In genomic region chr9:37542895-37543294, GRCh38 we compare ENCODE assay signal across 25 cellular contexts. TPM values are rescaled to one million over a fixed set of nuclear protein-coding genes. Genes with fewer than 3 reads are reported as not detected.
A peak's percentile ranks its signal among the peaks of the same experiment; 100 is the strongest.
DNase-seq lines count a peak whose midpoint lies in the region; ATAC-seq and TF ChIP-seq lines count a peak whose summit lies in the region.
"Had no signal": no experiment of that assay in that cellular context is flagged by ENCODE, and none has a peak within 500 bp of the region (broad histone marks: within the 10 kb centered on the region; RNA-seq: fewer than 3 reads in every experiment).

No MANE protein-coding gene starts in this region.

- H3K4me1 ChIP-seq in breast epithelium (no peaks in the 10 kb centered on the region), upper lobe of right lung (no peaks in the 10 kb centered on the region), Caco-2 (no peaks in the 10 kb centered on the region)

- DNase-seq in MCF 10A (ENCODE audit: unreplicated experiment): peak; percentile 39
- DNase-seq in breast epithelium (ENCODE audit: low spot score in 2 of 2): no peak
- DNase-seq in T-helper 17 cell: no peak
- DNase-seq in upper lobe of right lung: peak; percentile 19
- DNase-seq in effector CD4-positive, alpha-beta T cell: no peak
- DNase-seq in Caco-2: no peak
- DNase-seq: activated CD8-positive, alpha-beta memory T cell treated with anti-CD3 and anti-CD28 coated beads, Interleukin-2, amount 50 U/mL, for 4 hours; activated naive CD8-positive, alpha-beta T cell treated with anti-CD3 and anti-CD28 coated beads, Interleukin-2, amount 10 ng/mL, durations not matched to agents 7 days and 5 days; cerebellar nuclear complex; DMS79 treated with DMSO at 0.1 percent for 48 hours; head of caudate nucleus; kidney glomerular epithelial cell; ovary; retina; SHP77; stimulated activated CD8-positive, alpha-beta memory T cell treated with anti-CD3 and anti-CD28 coated beads, Interleukin-4, amount 100 ng/mL, for 48 hours; trophoblast cell; WERI-Rb-1 had no signal

- H3K27me3 ChIP-seq in breast epithelium: no peaks in the 10 kb centered on the region
- no peaks in the 10 kb centered on the region for H3K27me3 ChIP-seq in upper lobe of right lung
- H3K27me3 ChIP-seq in Caco-2 (replicated peaks; ENCODE audit: control insufficient read depth, insufficient read depth, low read length): no peaks in the 10 kb centered on the region
- H3K27me3 ChIP-seq: BLaER1 treated with 17β-estradiol and CSF1 and Interleukin-3, amounts not matched to agents 10 nM and 100 nM; ovary had no signal

- TF ChIP-seq CTCF in MCF 10A (IDR thresholded peaks at IDR 0.05; ENCODE audit: unreplicated experiment) (no peak), breast epithelium (IDR thresholded peaks at IDR 0.05) (no peak), upper lobe of right lung (IDR thresholded peaks at IDR 0.05) (no peak), Caco-2 (IDR thresholded peaks at IDR 0.05; ENCODE audit: insufficient read depth in 1 of 2, low read depth in 1 of 2, low read length in 1 of 2, severe bottlenecking in 1 of 2, unreplicated experiment in 1 of 2) (no peak)

- H3K27ac Mint-ChIP-seq in MCF 10A (ENCODE audit: low read depth, unreplicated experiment): no peak overlapping the region
- H3K27ac Mint-ChIP-seq in T-helper 17 cell: peak overlapping the region; percentile 51
- no peak overlapping the region for H3K27ac Mint-ChIP-seq in Caco-2 (ENCODE audit: unreplicated experiment)
- H3K27ac Mint-ChIP-seq: activated naive CD8-positive, alpha-beta T cell treated with anti-CD3 and anti-CD28 coated beads, Interleukin-2, amount 10 ng/mL, durations not matched to agents 7 days and 5 days; activated T-helper 1 cell treated with anti-CD3 and anti-CD28 coated beads, Interleukin-12 subunit alpha, Interleukin-12 subunit beta, Interleukin-2, Interleukin-4 antibody, amounts not matched to agents 30 ng/mL and 10 ng/mL and 1 ng/mL, durations not matched to agents 14 hours and 24 hours and 36 hours had no signal

- intact Hi-C loops in MCF 10A (cut with micrococcal nuclease): no loop called here
- intact Hi-C loops in breast epithelium (cut with DNase I; ENCODE audit: low total_unique reads): loop anchor here (2.0 kb wide), 1 partner anchor 44 kb away; no protein-coding TSS in a partner anchor
- intact Hi-C loops in upper lobe of right lung (cut with DNase I): no loop called here
- intact Hi-C loops in Caco-2 (cut with micrococcal nuclease; ENCODE audit: unreplicated experiment): no loop called here

- H3K27ac ChIP-seq in breast epithelium (no peak overlapping the region), upper lobe of right lung (no peak overlapping the region)
- H3K27ac ChIP-seq: BLaER1 treated with 17β-estradiol and CSF1 and Interleukin-3, amounts not matched to agents 10 nM and 100 nM; ovary; skin epidermis; WERI-Rb-1 had no signal

- ATAC-seq in T-helper 17 cell (no peak), esophagus mucosa (peak; percentile 73), upper lobe of right lung (no peak), GM21381 (IDR thresholded peaks at IDR 0.05; ENCODE audit: unreplicated experiment) (no peak)
- ATAC-seq: HCT116 had no signal

- H3K9me3 ChIP-seq in breast epithelium (no peaks in the 10 kb centered on the region), T-helper 17 cell (ENCODE audit: control insufficient read depth, low read length, poor library complexity, severe bottlenecking) (no peaks in the 10 kb centered on the region), upper lobe of right lung (no peaks in the 10 kb centered on the region), Caco-2 (no peaks in the 10 kb centered on the region)
- H3K9me3 ChIP-seq: ovary had no signal

- H3K4me3 Mint-ChIP-seq in MCF 10A (ENCODE audit: unreplicated experiment) (no peak overlapping the region), T-helper 17 cell (no peak overlapping the region), Caco-2 (ENCODE audit: unreplicated experiment) (no peak overlapping the region)
- H3K4me3 Mint-ChIP-seq: activated naive CD8-positive, alpha-beta T cell treated with anti-CD3 and anti-CD28 coated beads, Interleukin-2, amount 10 ng/mL, durations not matched to agents 7 days and 5 days; activated T-helper 1 cell treated with anti-CD3 and anti-CD28 coated beads, Interleukin-12 subunit alpha, Interleukin-12 subunit beta, Interleukin-2, Interleukin-4 antibody, amounts not matched to agents 30 ng/mL and 10 ng/mL and 1 ng/mL, durations not matched to agents 14 hours and 24 hours and 36 hours had no signal

- H3K9me3 Mint-ChIP-seq in MCF 10A (ENCODE audit: unreplicated experiment) (no peaks in the 10 kb centered on the region), Caco-2 (ENCODE audit: unreplicated experiment) (no peaks in the 10 kb centered on the region)
- H3K9me3 Mint-ChIP-seq: activated naive CD8-positive, alpha-beta T cell treated with anti-CD3 and anti-CD28 coated beads, Interleukin-2, amount 10 ng/mL, durations not matched to agents 7 days and 5 days; activated T-helper 1 cell treated with anti-CD3 and anti-CD28 coated beads, Interleukin-12 subunit alpha, Interleukin-12 subunit beta, Interleukin-2, Interleukin-4 antibody, amounts not matched to agents 30 ng/mL and 10 ng/mL and 1 ng/mL, durations not matched to agents 14 hours and 24 hours and 36 hours had no signal

- H3K4me3 ChIP-seq in breast epithelium (no peak overlapping the region), upper lobe of right lung (no peak overlapping the region), Caco-2 (ENCODE audit: low read depth, low read length) (no peak overlapping the region)
- H3K4me3 ChIP-seq: BLaER1 treated with 17β-estradiol and CSF1 and Interleukin-3, amounts not matched to agents 10 nM and 100 nM; lung; ovary; skin epidermis had no signal

- H3K27me3 Mint-ChIP-seq in MCF 10A (ENCODE audit: insufficient read depth, unreplicated experiment) (no peaks in the 10 kb centered on the region), T-helper 17 cell (no peaks in the 10 kb centered on the region), Caco-2 (ENCODE audit: insufficient read depth, unreplicated experiment) (no peaks in the 10 kb centered on the region)
- H3K27me3 Mint-ChIP-seq: activated naive CD8-positive, alpha-beta T cell treated with anti-CD3 and anti-CD28 coated beads, Interleukin-2, amount 10 ng/mL, durations not matched to agents 7 days and 5 days had no signal

- POLR2A ChIA-PET in MCF 10A (lab: Yijun Ruan, JAX): interaction anchor here (0.6 kb wide), 1 partner anchor 106 kb away, joined by 4 read pairs; no protein-coding TSS in a partner anchor
- POLR2A ChIA-PET in Caco-2 (lab: Charles Lee): no interaction called here

- CTCF ChIA-PET in MCF 10A (lab: Yijun Ruan, JAX): no interaction called here
- CTCF ChIA-PET in Caco-2 (lab: Charles Lee): no interaction called here

- H3K4me1 Mint-ChIP-seq in MCF 10A (ENCODE audit: insufficient read depth, unreplicated experiment) (no peaks in the 10 kb centered on the region), T-helper 17 cell (no peaks in the 10 kb centered on the region), Caco-2 (ENCODE audit: low read depth, unreplicated experiment) (no peaks in the 10 kb centered on the region)
- H3K4me1 Mint-ChIP-seq: activated naive CD8-positive, alpha-beta T cell treated with anti-CD3 and anti-CD28 coated beads, Interleukin-2, amount 10 ng/mL, durations not matched to agents 7 days and 5 days had no signal

- BruUV-seq in MCF 10A (replicated peaks; lab: Mats Ljungman, UMichigan) (no TSS peak), Caco-2 (replicated peaks; lab: Mats Ljungman, UMichigan) (no TSS peak)

- H3K36me3 Mint-ChIP-seq in MCF 10A (ENCODE audit: insufficient read depth, unreplicated experiment) (no peaks in the 10 kb centered on the region), T-helper 17 cell (ENCODE audit: low read depth) (no peaks in the 10 kb centered on the region), Caco-2 (ENCODE audit: insufficient read depth, unreplicated experiment) (no peaks in the 10 kb centered on the region)
- H3K36me3 Mint-ChIP-seq: activated naive CD8-positive, alpha-beta T cell treated with anti-CD3 and anti-CD28 coated beads, Interleukin-2, amount 10 ng/mL, durations not matched to agents 7 days and 5 days had no signal

- H3K36me3 ChIP-seq in breast epithelium (no peaks in the 10 kb centered on the region), upper lobe of right lung (no peaks in the 10 kb centered on the region), Caco-2 (ENCODE audit: control insufficient read depth, insufficient read depth, low read length) (no peaks in the 10 kb centered on the region)
- H3K36me3 ChIP-seq: ovary had no signal

- TF ChIP-seq POLR2A in breast epithelium (IDR thresholded peaks at IDR 0.05): no peak

RNA-seq across cellular contexts. Expression of gene FBXO10, which starts 33.3 kb away (rescaled TPM):
- 3.4 and 4.6 TPM in 2 replicates for total RNA-seq in MCF 10A (2022)
- 1 to 10 TPM; 5.1 to 6.9 (median 5.9) TPM for total RNA-seq in breast epithelium
- 1 to 10 TPM; 2.6 to 6.6 TPM for total RNA-seq in T-helper 17 cell
- 3.4 TPM for total RNA-seq in esophagus mucosa
- total RNA-seq in upper lobe of right lung: 8.0 TPM
- 6.9 and 8.1 TPM in 2 replicates for total RNA-seq in Caco-2 (2022)

RNA-seq across cellular contexts. Expression of gene TOMM5, which starts 49.5 kb away (rescaled TPM):
- 151 and 164 TPM in 2 replicates for total RNA-seq in MCF 10A (2022)
- 100 to 1,000 TPM in 1 of 3 donors, 10 to 100 TPM in 2; 71.9 to 105 (median 72.0) TPM for total RNA-seq in breast epithelium
- 10 to 100 TPM; 34.3 to 39.6 TPM for total RNA-seq in T-helper 17 cell
- 73.6 TPM for total RNA-seq in esophagus mucosa
- total RNA-seq in upper lobe of right lung: 60.7 TPM
- 185 and 201 TPM in 2 replicates for total RNA-seq in Caco-2 (2022)

RNA-seq across cellular contexts. Expression of gene POLR1E, which starts 57.1 kb away (rescaled TPM):
- total RNA-seq in MCF 10A (2022) (29.7 and 50.3 TPM in 2 replicates), breast epithelium (10 to 100 TPM; 28.8 to 33.9 (median 30.8) TPM), T-helper 17 cell (10 to 100 TPM; 28.6 to 38.3 TPM), esophagus mucosa (18.2 TPM), upper lobe of right lung (16.6 TPM), Caco-2 (2022) (30.1 and 33.4 TPM in 2 replicates)

Comparison
In these comparisons a context has a peak if more than half of its experiments do, and no peak if none do; other contexts are left out.
1. DNase-seq: peak in MCF 10A (single experiment) and upper lobe of right lung (single experiment); none in breast epithelium (0 of 2), T-helper 17 cell (0 of 3), effector CD4-positive, alpha-beta T cell (single experiment) and Caco-2 (0 of 2).